ENCODE assay signal across 8 cellular contexts in genomic region chr9:91424403-91425176, GRCh38. TPM values are rescaled to one million over a fixed set of nuclear protein-coding genes. Genes with fewer than 3 reads are reported as not detected.
DNase-seq lines count a peak whose midpoint lies in the region; ATAC-seq and TF ChIP-seq lines count a peak whose summit lies in the region.

No MANE protein-coding gene starts in this region.

- no peaks in the 10 kb centered on the region for H3K9me3 ChIP-seq in CD8-positive, alpha-beta T cell (ENCODE audit: low read length)

- peak; percentile 46 for ATAC-seq in CD8-positive, alpha-beta T cell
- ATAC-seq in GM21529 (IDR thresholded peaks at IDR 0.05; ENCODE audit: unreplicated experiment) (peak; percentile 9), HG03457 (IDR thresholded peaks at IDR 0.05; ENCODE audit: unreplicated experiment) (no peak)

- H3K4me1 ChIP-seq in CD8-positive, alpha-beta T cell (ENCODE audit: insufficient read depth, low read length), result peaks cover 38% of the 10 kb centered on the region

- no peak for TF ChIP-seq CTCF in CD8-positive, alpha-beta T cell (IDR thresholded peaks at IDR 0.05)

- peak overlapping the region; percentile 17 for H3K27ac ChIP-seq in CD8-positive, alpha-beta T cell (ENCODE audit: low read depth, low read length)

- intact Hi-C loops in CD8-positive, alpha-beta T cell (cut with DNase I, micrococcal nuclease), result loop anchor here (5.0 to 10.0 kb wide), 10 partner anchors 230 to 1820 kb away; partner anchors contain the start of genes SPTLC1 (in 2 of the 2) and GADD45G (in 1 of the 2)
- intact Hi-C loops in activated CD4-positive, alpha-beta T cell treated with anti-CD3 and anti-CD28 coated beads, Interleukin-2, amount 10 ng/mL, durations not matched to agents 24 days and 14 days (cut with micrococcal nuclease), result loop anchor here (1.0 to 5.0 kb wide), 3 partner anchors 231 to 457 kb away; no protein-coding TSS in a partner anchor
- intact Hi-C loops in dendritic cell treated with granulocyte-macrophage colony-stimulating factor and Interleukin-4, amounts not matched to agents 40 ng/mL and 50 ng/mL, for 4 days (cut with micrococcal nuclease), result loop anchor here (2.0 to 5.0 kb wide), 3 partner anchors 277 to 507 kb away; no protein-coding TSS in a partner anchor

- peak overlapping the region; percentile 62 for H3K4me3 ChIP-seq in CD8-positive, alpha-beta T cell (ENCODE audit: low read depth, low read length)

- CTCF ChIA-PET in CD8-positive, alpha-beta T cell (lab: Charles Lee), result interaction anchor here (0.6 to 6.7 kb wide), 9 partner anchors 9 to 509 kb away, joined by 3 to 85 read pairs (median 4); partner anchors contain the start of gene AUH

- no peaks in the 10 kb centered on the region for H3K36me3 ChIP-seq in CD8-positive, alpha-beta T cell (ENCODE audit: insufficient read depth, low read length)

- H3K27me3 Mint-ChIP-seq in CD8-positive, alpha-beta T cell (ENCODE audit: low read depth), result peaks cover 17% of the 10 kb centered on the region
- H3K27me3 Mint-ChIP-seq in activated CD4-positive, alpha-beta T cell treated with anti-CD3 and anti-CD28 coated beads, Interleukin-2, amount 10 ng/mL, durations not matched to agents 24 days and 14 days, result no peaks in the 10 kb centered on the region
- no peaks in the 10 kb centered on the region for H3K27me3 Mint-ChIP-seq in dendritic cell treated with granulocyte-macrophage colony-stimulating factor and Interleukin-4, amounts not matched to agents 40 ng/mL and 50 ng/mL, for 4 days

- peaks cover 44% of the 10 kb centered on the region for H3K4me1 Mint-ChIP-seq in CD8-positive, alpha-beta T cell (ENCODE audit: low read depth)
- H3K4me1 Mint-ChIP-seq in activated CD4-positive, alpha-beta T cell treated with anti-CD3 and anti-CD28 coated beads, Interleukin-2, amount 10 ng/mL, durations not matched to agents 24 days and 14 days, result peaks cover 49% of the 10 kb centered on the region
- peaks cover 53% of the 10 kb centered on the region for H3K4me1 Mint-ChIP-seq in dendritic cell treated with granulocyte-macrophage colony-stimulating factor and Interleukin-4, amounts not matched to agents 40 ng/mL and 50 ng/mL, for 4 days (ENCODE audit: low read depth)

- H3K36me3 Mint-ChIP-seq in CD8-positive, alpha-beta T cell, result peaks cover 3% of the 10 kb centered on the region
- H3K36me3 Mint-ChIP-seq in activated CD4-positive, alpha-beta T cell treated with anti-CD3 and anti-CD28 coated beads, Interleukin-2, amount 10 ng/mL, durations not matched to agents 24 days and 14 days (ENCODE audit: low read depth), result peaks cover 26% of the 10 kb centered on the region
- peaks cover 44% of the 10 kb centered on the region for H3K36me3 Mint-ChIP-seq in dendritic cell treated with granulocyte-macrophage colony-stimulating factor and Interleukin-4, amounts not matched to agents 40 ng/mL and 50 ng/mL, for 4 days (ENCODE audit: low read depth)

- peaks cover 9% of the 10 kb centered on the region for H3K27me3 ChIP-seq in CD8-positive, alpha-beta T cell (ENCODE audit: insufficient read depth, low read length)

- peak in 6 of 7 experiments; percentile 35 to 78 (median 61) for DNase-seq in CD8-positive, alpha-beta T cell
- DNase-seq in NCI-H1105 (lab: John Stamatoyannopoulos, UW) (peak; percentile 59), left kidney (ENCODE audit: low read depth, low spot score) (peak; percentile 83)
- DNase-seq in activated CD4-positive, alpha-beta T cell treated with anti-CD3 and anti-CD28 coated beads, Interleukin-2, amount 10 ng/mL, durations not matched to agents 24 days and 14 days, result peak; percentile 90
- DNase-seq in stimulated activated CD4-positive, alpha-beta T cell treated with anti-CD3 and anti-CD28 coated beads, Interleukin-1b, Interleukin-23, amount 100 ng/mL, for 48 hours, result peak; percentile 82

- POLR2A ChIA-PET in CD8-positive, alpha-beta T cell (lab: Charles Lee), result interaction anchor here (1.0 to 2.5 kb wide), 3 partner anchors 63 to 509 kb away, joined by 4 to 19 read pairs (median 7); partner anchors contain the start of gene AUH

- H3K27ac Mint-ChIP-seq in CD8-positive, alpha-beta T cell, result peak overlapping the region; percentile 85
- peak overlapping the region; percentile 98 for H3K27ac Mint-ChIP-seq in activated CD4-positive, alpha-beta T cell treated with anti-CD3 and anti-CD28 coated beads, Interleukin-2, amount 10 ng/mL, durations not matched to agents 24 days and 14 days
- peak overlapping the region; percentile 98 for H3K27ac Mint-ChIP-seq in dendritic cell treated with granulocyte-macrophage colony-stimulating factor and Interleukin-4, amounts not matched to agents 40 ng/mL and 50 ng/mL, for 4 days

- peak overlapping the region; percentile 91 for H3K4me3 Mint-ChIP-seq in CD8-positive, alpha-beta T cell
- H3K4me3 Mint-ChIP-seq in activated CD4-positive, alpha-beta T cell treated with anti-CD3 and anti-CD28 coated beads, Interleukin-2, amount 10 ng/mL, durations not matched to agents 24 days and 14 days, result peak overlapping the region; percentile 98
- H3K4me3 Mint-ChIP-seq in dendritic cell treated with granulocyte-macrophage colony-stimulating factor and Interleukin-4, amounts not matched to agents 40 ng/mL and 50 ng/mL, for 4 days, result peak overlapping the region; percentile 88

- H3K9me3 Mint-ChIP-seq in CD8-positive, alpha-beta T cell, result no peaks in the 10 kb centered on the region
- no peaks in the 10 kb centered on the region for H3K9me3 Mint-ChIP-seq in activated CD4-positive, alpha-beta T cell treated with anti-CD3 and anti-CD28 coated beads, Interleukin-2, amount 10 ng/mL, durations not matched to agents 24 days and 14 days
- no peaks in the 10 kb centered on the region for H3K9me3 Mint-ChIP-seq in dendritic cell treated with granulocyte-macrophage colony-stimulating factor and Interleukin-4, amounts not matched to agents 40 ng/mL and 50 ng/mL, for 4 days

RNA-seq across cellular contexts. Expression of gene NFIL3, which starts 1.0 kb away (rescaled TPM):
- 10 to 100 TPM; 42.9 to 43.1 TPM for total RNA-seq in CD8-positive, alpha-beta T cell
- total RNA-seq in activated CD4-positive, alpha-beta T cell treated with anti-CD3 and anti-CD28 coated beads, Interleukin-2, amount 10 ng/mL, durations not matched to agents 24 days and 14 days, result 122 and 127 TPM in 2 replicates
